In the genomic region with DNA sequence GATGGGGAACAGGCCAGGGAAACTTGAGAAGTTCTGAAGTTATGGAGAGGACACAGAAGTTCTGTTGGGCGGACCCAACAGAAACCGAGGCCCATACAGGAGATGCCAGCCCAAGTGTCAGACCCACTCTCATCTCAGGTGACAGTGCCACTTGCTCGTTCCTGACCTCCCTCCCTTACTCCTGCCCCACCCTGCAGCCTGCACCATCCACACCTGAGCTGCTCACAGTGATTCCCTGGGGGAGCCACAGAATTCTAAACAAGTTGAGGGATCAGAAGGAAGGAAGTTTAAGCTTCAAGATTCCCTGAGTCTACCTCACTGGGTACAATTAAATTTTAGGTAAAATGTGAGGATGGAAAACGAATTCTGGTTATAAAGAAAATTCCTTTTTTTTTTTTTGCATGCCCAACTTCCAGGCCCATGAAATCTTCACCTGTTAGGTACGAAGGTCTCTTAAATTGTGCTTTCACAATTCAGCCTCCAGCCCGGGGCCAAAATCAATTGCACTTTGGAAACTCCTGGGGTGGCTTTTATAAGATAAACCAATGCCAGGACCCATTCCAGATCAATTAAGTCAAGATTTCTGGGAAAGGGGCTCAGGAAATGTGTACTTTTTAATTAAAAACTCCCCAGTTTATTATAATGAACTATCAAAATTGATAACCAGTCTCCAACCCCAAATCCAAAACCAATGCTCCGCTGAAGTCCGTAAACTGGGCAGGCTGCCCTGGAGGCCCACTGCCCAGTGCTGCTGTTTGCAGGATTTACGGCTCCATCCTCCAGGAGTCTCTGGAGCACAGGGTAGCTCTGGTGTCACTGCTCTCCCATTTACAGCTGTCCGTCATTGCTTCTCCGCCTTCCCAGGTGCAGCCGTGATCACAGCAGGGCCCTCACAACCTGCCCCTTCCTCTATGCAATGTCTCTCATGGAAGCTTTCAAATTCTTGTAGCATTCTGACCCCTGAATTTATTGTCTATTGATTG, we compare ENCODE assay signal across 1 cellular context.
TF ChIP-seq lines count a peak whose summit lies in the region.

No MANE protein-coding gene starts in this region.

TF ChIP-seq in K562, 482 proteins besides CTCF, POLR2A, EP300 and RAD21:
- TF ChIP-seq ZNF146 (CRISPR knock-in tag; IDR thresholded peaks at IDR 0.05; ENCODE audit: unreplicated experiment) (no peak), KLF10 (CRISPR knock-in tag; IDR thresholded peaks at IDR 0.05) (no peak)
- TF ChIP-seq, protein P1, sequence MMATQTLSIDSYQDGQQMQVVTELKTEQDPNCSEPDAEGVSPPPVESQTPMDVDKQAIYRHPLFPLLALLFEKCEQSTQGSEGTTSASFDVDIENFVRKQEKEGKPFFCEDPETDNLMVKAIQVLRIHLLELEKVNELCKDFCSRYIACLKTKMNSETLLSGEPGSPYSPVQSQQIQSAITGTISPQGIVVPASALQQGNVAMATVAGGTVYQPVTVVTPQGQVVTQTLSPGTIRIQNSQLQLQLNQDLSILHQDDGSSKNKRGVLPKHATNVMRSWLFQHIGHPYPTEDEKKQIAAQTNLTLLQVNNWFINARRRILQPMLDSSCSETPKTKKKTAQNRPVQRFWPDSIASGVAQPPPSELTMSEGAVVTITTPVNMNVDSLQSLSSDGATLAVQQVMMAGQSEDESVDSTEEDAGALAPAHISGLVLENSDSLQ (IDR thresholded peaks at IDR 0.05) = peak; percentile 49; the same call in 1 of the 2 replicates
